Comparison of ENCODE assay signal across 9 cellular contexts in genomic region chr9:120348951-120349429, GRCh38.
DNase-seq lines count a peak whose midpoint lies in the region; ATAC-seq, FAIRE-seq and TF ChIP-seq lines count a peak whose summit lies in the region.
"Had no signal": no experiment of that assay in that cellular context is flagged by ENCODE, and none has a peak within 500 bp of the region (broad histone marks: within the 10 kb centered on the region; RNA-seq: fewer than 3 reads in every experiment).

No MANE protein-coding gene starts in this region.

- no peak overlapping the region for H3K9ac ChIP-seq in kidney (ENCODE audit: low read length in 2 of 2)

- POLR2A ChIA-PET in naive thymus-derived CD8-positive, alpha-beta T cell (lab: Charles Lee) = no interaction called here

- H3K9me3 ChIP-seq in kidney (ENCODE audit: control insufficient read depth in 1 of 2, low read length in 2 of 2) (no peaks in the 10 kb centered on the region), upper lobe of left lung (no peaks in the 10 kb centered on the region)
- H3K9me3 ChIP-seq: neutrophil had no signal

- TF ChIP-seq EP300 in upper lobe of left lung (IDR thresholded peaks at IDR 0.05) = no peak

- peaks cover 5 to 9% (median 7%) of the 10 kb centered on the region in 3 donors for H3K27me3 Mint-ChIP-seq in CD14-positive monocyte (ENCODE audit: low read depth in 3 of 3)
- peaks cover 5% of the 10 kb centered on the region for H3K27me3 Mint-ChIP-seq in brain
- peaks cover 3 to 14% (median 4%) of the 10 kb centered on the region in 5 donors for H3K27me3 Mint-ChIP-seq in naive thymus-derived CD8-positive, alpha-beta T cell

- H3K9me3 Mint-ChIP-seq in CD14-positive monocyte = peaks cover 0 to 2% (median 0%) of the 10 kb centered on the region in 7 donors
- peaks cover 0 to 2% (median 0%) of the 10 kb centered on the region in 5 experiments for H3K9me3 Mint-ChIP-seq in brain
- H3K9me3 Mint-ChIP-seq in naive thymus-derived CD8-positive, alpha-beta T cell = no peaks in the 10 kb centered on the region

- WGBS in upper lobe of left lung, 2 donors = 27 to 36% methylated on average over 15 to 16 of the region's 16 CpGs

- H3K36me3 ChIP-seq in kidney (ENCODE audit: control insufficient read depth in 1 of 2, insufficient read depth in 2 of 2, low read length in 2 of 2) = no peaks in the 10 kb centered on the region
- no peaks in the 10 kb centered on the region for H3K36me3 ChIP-seq in upper lobe of left lung
- H3K36me3 ChIP-seq: neutrophil had no signal

- FAIRE-seq in GM19239 (lab: Jason Lieb, UNC) (no peak), kidney (lab: Jason Lieb, UNC) (no peak), GM12892 (lab: Jason Lieb, UNC) (no peak)

- DNase-seq in CD14-positive monocyte (ENCODE audit: low spot score) (no peak), GM19239 (ENCODE audit: insufficient read length, low spot score) (peak; percentile 34), NCI-H2171 treated with DMSO at 0.1 percent for 48 hours (lab: John Stamatoyannopoulos, UW) (peak; percentile 54), kidney (no peak), upper lobe of left lung (peak in 1 of 2 donors; percentile 63), GM12892 (ENCODE audit: insufficient read length) (no peak)
- no peak for DNase-seq in naive thymus-derived CD8-positive, alpha-beta T cell

- TF ChIP-seq CTCF in CD14-positive monocyte (IDR thresholded peaks at IDR 0.05) (peak; percentile 21), brain (conservative IDR thresholded peaks at IDR 0.05) (peak; percentile 76 to 89), kidney (IDR thresholded peaks at IDR 0.05; ENCODE audit: borderline replicate concordance, extremely low read depth, insufficient read depth) (peak; percentile 60), upper lobe of left lung (IDR thresholded peaks at IDR 0.05) (peak in 5 of 6 experiments; percentile 31 to 51 (median 41))

- intact Hi-C loops in CD14-positive monocyte (cut with micrococcal nuclease) (no loop called here), kidney (cut with DNase I) (no loop called here)

- no peaks in the 10 kb centered on the region for H3K36me3 Mint-ChIP-seq in CD14-positive monocyte
- no peaks in the 10 kb centered on the region for H3K36me3 Mint-ChIP-seq in brain
- no peaks in the 10 kb centered on the region for H3K36me3 Mint-ChIP-seq in naive thymus-derived CD8-positive, alpha-beta T cell

- H3K4me1 Mint-ChIP-seq in CD14-positive monocyte = no peaks in the 10 kb centered on the region
- H3K4me1 Mint-ChIP-seq in brain = peaks cover 17% of the 10 kb centered on the region
- H3K4me1 Mint-ChIP-seq in naive thymus-derived CD8-positive, alpha-beta T cell = peaks cover 0 to 4% (median 1%) of the 10 kb centered on the region in 4 donors

- H3K27ac Mint-ChIP-seq in CD14-positive monocyte (no peak overlapping the region), brain (peak overlapping the region in 1 of 5 experiments; percentile 77)
- peak overlapping the region in 1 of 10 donors; percentile 73 for H3K27ac Mint-ChIP-seq in naive thymus-derived CD8-positive, alpha-beta T cell

- TF ChIP-seq POLR2A in upper lobe of left lung (IDR thresholded peaks at IDR 0.05) = no peak
- TF ChIP-seq POLR2A in GM12892 (IDR thresholded peaks at IDR 0.05; ENCODE audit: low read depth, low read length) = no peak

- peak in 1 of 2 donors; percentile 76 for ATAC-seq in upper lobe of left lung (ENCODE audit: low FRiP score in 2 of 2)
- ATAC-seq in naive thymus-derived CD8-positive, alpha-beta T cell = no peak

- H3K27ac ChIP-seq in kidney (ENCODE audit: low read depth in 2 of 2, low read length in 2 of 2) (no peak overlapping the region), upper lobe of left lung (no peak overlapping the region)
- H3K27ac ChIP-seq: neutrophil had no signal

- peak overlapping the region in 1 of 2 donors; percentile 5 for H3K4me3 Mint-ChIP-seq in CD14-positive monocyte
- peak overlapping the region in 1 of 5 experiments; percentile 57 for H3K4me3 Mint-ChIP-seq in brain
- H3K4me3 Mint-ChIP-seq in naive thymus-derived CD8-positive, alpha-beta T cell = no peak overlapping the region

- no peaks in the 10 kb centered on the region for H3K4me1 ChIP-seq in kidney (ENCODE audit: control insufficient read depth in 1 of 2, insufficient read depth in 1 of 2, low read depth in 1 of 2, low read length in 2 of 2)
- no peaks in the 10 kb centered on the region for H3K4me1 ChIP-seq in upper lobe of left lung

- no peak overlapping the region for H3K4me3 ChIP-seq in kidney (ENCODE audit: low read length in 2 of 2)
- H3K4me3 ChIP-seq in upper lobe of left lung = no peak overlapping the region

- no peaks in the 10 kb centered on the region for H3K27me3 ChIP-seq in upper lobe of left lung

Comparison
In these comparisons a context has a peak if more than half of its experiments do, and no peak if none do; other contexts are left out.
1. DNase-seq: peak in GM19239 (single experiment) and NCI-H2171 treated with DMSO at 0.1 percent for 48 hours (single experiment); none in CD14-positive monocyte (single experiment), kidney (single experiment), GM12892 (single experiment) and naive thymus-derived CD8-positive, alpha-beta T cell (0 of 10).
2. CTCF ChIP-seq: peak in every context shown above with its lines; median percentile 82 in brain; 60 in kidney; 41 in upper lobe of left lung; 21 in CD14-positive monocyte.